Comparison of ENCODE assay signal across 1 cellular context in genomic region chr11:66616379-66617147, GRCh38.
TF ChIP-seq lines count a peak whose summit lies in the region.

TSS of gene RBM14 (plus strand) at chr11:66616630. CDS start at chr11:66616721, 91 bp downstream.

TF ChIP-seq in HepG2, 621 proteins besides CTCF, POLR2A, EP300 and RAD21 (continued from another document and continues in another):
- TF ChIP-seq ZNF280D (CRISPR knock-in tag; IDR thresholded peaks at IDR 0.05) (no peak), ZNF274 (CRISPR knock-in tag; IDR thresholded peaks at IDR 0.05) (no peak), YEATS2 (CRISPR knock-in tag; IDR thresholded peaks at IDR 0.05; ENCODE audit: borderline replicate concordance) (peak; percentile 83; the same call in 1 of the 2 replicates), ZNF160 (CRISPR knock-in tag; IDR thresholded peaks at IDR 0.05) (0 out of 2 replicates have a peak, but pooled peaks have one; percentile 17), ZNF451 (CRISPR knock-in tag; IDR thresholded peaks at IDR 0.05) (peak; percentile 78; the same call in 1 of the 2 replicates), ZNF615 (CRISPR knock-in tag; IDR thresholded peaks at IDR 0.05; ENCODE audit: borderline replicate concordance) (no peak), ZFP1 (CRISPR knock-in tag; IDR thresholded peaks at IDR 0.05) (no peak), ZNF263 (CRISPR knock-in tag; IDR thresholded peaks at IDR 0.05) (peak; percentile 51; the same call in 1 of the 2 replicates), ATF7 (IDR thresholded peaks at IDR 0.05) (no peak), ATF7 (CRISPR knock-in tag; IDR thresholded peaks at IDR 0.05) (peak; percentile 49), JDP2 (CRISPR knock-in tag; IDR thresholded peaks at IDR 0.05; ENCODE audit: borderline replicate concordance) (no peak), HMG20A (CRISPR knock-in tag; IDR thresholded peaks at IDR 0.05; ENCODE audit: borderline replicate concordance) (0 out of 2 replicates have a peak, but pooled peaks have one; percentile 28), HMG20B (CRISPR knock-in tag; conservative IDR thresholded peaks at IDR 0.05) (no peak; the same call in 1 of the 2 replicates), CBX1 (IDR thresholded peaks at IDR 0.05; ENCODE audit: low read depth) (no peak), MAF1 (CRISPR knock-in tag; IDR thresholded peaks at IDR 0.05; ENCODE audit: borderline replicate concordance) (no peak; the same call in 1 of the 2 replicates), REPIN1 (CRISPR knock-in tag; IDR thresholded peaks at IDR 0.05; ENCODE audit: borderline replicate concordance, low read depth) (no peak), ZNF337 (CRISPR knock-in tag; IDR thresholded peaks at IDR 0.05; ENCODE audit: borderline replicate concordance, low read depth) (0 out of 2 replicates have a peak, but pooled peaks have one; percentile 26), ZUFSP (CRISPR knock-in tag; IDR thresholded peaks at IDR 0.05; ENCODE audit: borderline replicate concordance) (no peak), CERS6 (CRISPR knock-in tag; IDR thresholded peaks at IDR 0.05) (no peak; the same call in 1 of the 2 replicates), PHF5A (CRISPR knock-in tag; IDR thresholded peaks at IDR 0.05; ENCODE audit: low read depth, unreplicated experiment) (no peak), HOXA9 (CRISPR knock-in tag; IDR thresholded peaks at IDR 0.05; ENCODE audit: borderline replicate concordance) (peak; percentile 79; the same call in 1 of the 2 replicates), HINFP (CRISPR knock-in tag; IDR thresholded peaks at IDR 0.05; ENCODE audit: low read depth) (0 out of 2 replicates have a peak, but pooled peaks have one; percentile 67), TARDBP (CRISPR knock-in tag; IDR thresholded peaks at IDR 0.05) (peak; percentile 81; the same call in 1 of the 2 replicates), TFDP1 (CRISPR knock-in tag; IDR thresholded peaks at IDR 0.05; ENCODE audit: borderline replicate concordance) (peak; percentile 96), TIGD3 (CRISPR knock-in tag; IDR thresholded peaks at IDR 0.05; ENCODE audit: borderline replicate concordance) (0 out of 2 replicates have a peak, but pooled peaks have one; percentile 68), FOXA1 (IDR thresholded peaks at IDR 0.05) (no peak), FOXA1 (CRISPR knock-in tag; IDR thresholded peaks at IDR 0.05) (no peak), NRL (CRISPR knock-in tag; IDR thresholded peaks at IDR 0.05; ENCODE audit: borderline replicate concordance) (no peak; the same call in 1 of the 2 replicates), MTF2 (CRISPR knock-in tag; IDR thresholded peaks at IDR 0.05; ENCODE audit: borderline replicate concordance) (no peak; the same call in 1 of the 2 replicates), ZNF850 (CRISPR knock-in tag; conservative IDR thresholded peaks at IDR 0.05) (no peak), JUN (CRISPR knock-in tag; IDR thresholded peaks at IDR 0.05) (peak; percentile 42), ZNF20 (CRISPR knock-in tag; IDR thresholded peaks at IDR 0.05) (no peak), CENPX (CRISPR knock-in tag; IDR thresholded peaks at IDR 0.05) (no peak), ZNF839 (CRISPR knock-in tag; IDR thresholded peaks at IDR 0.05; ENCODE audit: borderline replicate concordance) (no peak; the same call in 1 of the 2 replicates), KLF6 (CRISPR knock-in tag; IDR thresholded peaks at IDR 0.05) (peak; percentile 80; the same call in 1 of the 2 replicates), ZNF687 (CRISPR knock-in tag; IDR thresholded peaks at IDR 0.05) (peak; percentile 95), ZNF468 (CRISPR knock-in tag; IDR thresholded peaks at IDR 0.05) (no peak), GZF1 (CRISPR knock-in tag; IDR thresholded peaks at IDR 0.05) (no peak; the same call in 1 of the 2 replicates), ZNF598 (CRISPR knock-in tag; IDR thresholded peaks at IDR 0.05; ENCODE audit: borderline replicate concordance) (peak; percentile 96), GATAD1 (CRISPR knock-in tag; IDR thresholded peaks at IDR 0.05) (peak; percentile 90), ZNF800 (CRISPR knock-in tag; IDR thresholded peaks at IDR 0.05) (peak; percentile 56; the same call in 1 of the 2 replicates), ZNF570 (CRISPR knock-in tag; IDR thresholded peaks at IDR 0.05; ENCODE audit: borderline replicate concordance) (peak; percentile 72; the same call in 1 of the 2 replicates), HIC2 (CRISPR knock-in tag; IDR thresholded peaks at IDR 0.05; ENCODE audit: low read depth) (0 out of 2 replicates have a peak, but pooled peaks have one; percentile 8), NFIB (CRISPR knock-in tag; IDR thresholded peaks at IDR 0.05; ENCODE audit: borderline replicate concordance) (no peak), MYNN (CRISPR knock-in tag; IDR thresholded peaks at IDR 0.05; ENCODE audit: low read depth) (peak; percentile 19; the same call in 1 of the 2 replicates), RBM39 (IDR thresholded peaks at IDR 0.05; ENCODE audit: low read depth, low read length, poor library complexity, severe bottlenecking) (peak; percentile 81), ZNF782 (CRISPR knock-in tag; IDR thresholded peaks at IDR 0.05; ENCODE audit: borderline replicate concordance) (peak; percentile 20; the same call in 1 of the 2 replicates)
